19 cellular contexts compared by ENCODE assay signal in the genomic region with DNA sequence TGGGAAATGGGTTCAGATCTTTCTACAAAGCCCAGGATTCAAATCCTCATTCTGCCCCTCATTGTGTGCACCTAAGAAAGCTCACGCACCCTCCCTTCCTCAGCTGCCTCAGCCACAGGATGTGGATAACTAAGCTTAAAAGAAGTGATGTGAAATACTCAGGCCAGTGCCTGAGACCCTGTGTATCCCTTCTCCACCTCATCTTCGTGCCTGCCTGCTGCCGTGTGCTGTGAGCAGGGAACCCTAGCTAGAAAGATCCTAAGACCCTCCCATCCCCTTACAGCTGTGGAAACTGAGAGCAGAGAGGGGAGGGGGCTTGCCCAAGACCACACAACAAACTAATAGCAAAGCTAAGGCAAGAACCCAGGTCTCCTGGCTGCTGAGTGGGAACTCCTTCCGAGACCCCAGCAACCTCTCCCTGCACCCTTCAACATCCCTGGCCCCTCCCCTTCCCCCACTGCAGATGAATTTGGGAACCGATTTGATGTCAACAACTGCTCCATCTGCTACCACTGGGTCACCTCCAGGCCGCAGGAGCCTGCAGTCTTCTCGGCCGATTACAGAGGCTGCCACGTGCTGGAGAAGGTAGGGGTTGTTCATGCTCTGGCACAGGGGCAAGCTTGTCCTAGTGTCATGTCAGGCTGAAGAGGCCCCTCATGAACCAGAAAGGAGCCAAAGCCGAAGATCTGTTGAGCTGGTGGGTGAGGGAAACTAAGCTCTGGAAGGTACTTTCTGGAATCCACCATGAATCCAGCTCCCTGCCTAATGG. TPM values are rescaled to one million over a fixed set of nuclear protein-coding genes. Genes with fewer than 3 reads are reported as not detected.
DNase-seq lines count a peak whose midpoint lies in the region; ATAC-seq and TF ChIP-seq lines count a peak whose summit lies in the region.
"Had no signal": no experiment of that assay in that cellular context is flagged by ENCODE, and none has a peak within 500 bp of the region (broad histone marks: within the 10 kb centered on the region; RNA-seq: fewer than 3 reads in every experiment).

No MANE protein-coding gene starts in this region.

- DNase-seq in activated CD4-positive, alpha-beta T cell treated with anti-CD3 and anti-CD28 coated beads, Interleukin-2, amount 10 ng/mL, durations not matched to agents 7 days and 5 days = no peak
- DNase-seq in activated CD4-positive, alpha-beta T cell treated with anti-CD3 and anti-CD28 coated beads, Interleukin-2, amount 50 U/mL, for 4 hours = no peak
- DNase-seq in DND-41 (peak; percentile 63), sciatic nerve (ENCODE audit: low spot score) (peak; percentile 39), esophagus muscularis mucosa (ENCODE audit: extremely low spot score) (no peak), OCI-M1 (lab: John Stamatoyannopoulos, UW) (no peak)
- no peak for DNase-seq in activated T-helper 2 cell treated with anti-CD3 and anti-CD28 coated beads, Interferon-gamma antibody, Interleukin-2, Interleukin-4, amounts not matched to agents 10 μg/mL and 5 μg/mL and 100 μg/mL, durations not matched to agents 14 hours and 24 hours and 36 hours (ENCODE audit: low spot score)
- no peak for DNase-seq in stimulated activated naive CD4-positive, alpha-beta T cell treated with Interleukin-2 at 50 U/mL for 16 hours (lab: John Stamatoyannopoulos, UW)
- DNase-seq: C1 segment of cervical spinal cord, DMS153, HFFc6, IMR-90, Kasumi-1, NCI-H187, NCI-H446, NCI-H69 had no signal

- no peak for TF ChIP-seq POLR2A in esophagus muscularis mucosa (IDR thresholded peaks at IDR 0.05; ENCODE audit: low read depth)

- H3K79me2 ChIP-seq in DND-41 (ENCODE audit: insufficient read depth, low read length) = no peaks in the 10 kb centered on the region

- no peak for TF ChIP-seq EP300 in esophagus muscularis mucosa (IDR thresholded peaks at IDR 0.05)

- H3K4me2 ChIP-seq in DND-41 (ENCODE audit: insufficient read depth, low read length) = no peak overlapping the region; the same call in 1 of the 2 replicates

- peaks cover 79% of the 10 kb centered on the region for H3K4me1 ChIP-seq in DND-41 (ENCODE audit: insufficient read depth, low read length)
- H3K4me1 ChIP-seq in esophagus muscularis mucosa = peaks cover 21 to 30% (median 23%) of the 10 kb centered on the region in 4 donors

- peak; percentile 14; the same call in 2 of the 3 replicates for ATAC-seq in DND-41 (ENCODE audit: insufficient read depth, low read depth)
- no peak for ATAC-seq in sciatic nerve

- no peaks in the 10 kb centered on the region for H3K9me3 ChIP-seq in DND-41 (ENCODE audit: insufficient read depth, low read length, severe bottlenecking)
- H3K9me3 ChIP-seq in esophagus muscularis mucosa = no peaks in the 10 kb centered on the region

- peak overlapping the region; percentile 72 for H3K27ac Mint-ChIP-seq in activated CD4-positive, alpha-beta T cell treated with anti-CD3 and anti-CD28 coated beads, Interleukin-2, amount 10 ng/mL, durations not matched to agents 7 days and 5 days
- peak overlapping the region; percentile 18 for H3K27ac Mint-ChIP-seq in activated T-helper 2 cell treated with anti-CD3 and anti-CD28 coated beads, Interferon-gamma antibody, Interleukin-2, Interleukin-4, amounts not matched to agents 10 μg/mL and 5 μg/mL and 100 μg/mL, durations not matched to agents 14 hours and 24 hours and 36 hours
- H3K27ac Mint-ChIP-seq: HFFc6 had no signal

- H3K9ac ChIP-seq in DND-41 (ENCODE audit: low read depth, low read length) = no peak overlapping the region

- no peak overlapping the region for H3K4me3 ChIP-seq in DND-41 (ENCODE audit: low read depth in 1 of 2, low read length in 2 of 2)
- no peak overlapping the region for H3K4me3 ChIP-seq in esophagus muscularis mucosa

- WGBS in esophagus muscularis mucosa = 71% methylated on average over 9 of the region's 10 CpGs

- H3K4me3 Mint-ChIP-seq in activated CD4-positive, alpha-beta T cell treated with anti-CD3 and anti-CD28 coated beads, Interleukin-2, amount 10 ng/mL, durations not matched to agents 7 days and 5 days = no peak overlapping the region
- H3K4me3 Mint-ChIP-seq in activated T-helper 2 cell treated with anti-CD3 and anti-CD28 coated beads, Interferon-gamma antibody, Interleukin-2, Interleukin-4, amounts not matched to agents 10 μg/mL and 5 μg/mL and 100 μg/mL, durations not matched to agents 14 hours and 24 hours and 36 hours (ENCODE audit: low read depth) = no peak overlapping the region
- H3K4me3 Mint-ChIP-seq: HFFc6 had no signal

- H3K36me3 Mint-ChIP-seq in activated CD4-positive, alpha-beta T cell treated with anti-CD3 and anti-CD28 coated beads, Interleukin-2, amount 10 ng/mL, durations not matched to agents 7 days and 5 days (ENCODE audit: low read depth) = no peaks in the 10 kb centered on the region
- no peaks in the 10 kb centered on the region for H3K36me3 Mint-ChIP-seq in activated T-helper 2 cell treated with anti-CD3 and anti-CD28 coated beads, Interferon-gamma antibody, Interleukin-2, Interleukin-4, amounts not matched to agents 10 μg/mL and 5 μg/mL and 100 μg/mL, durations not matched to agents 14 hours and 24 hours and 36 hours (ENCODE audit: low read depth)

- POLR2A ChIA-PET in activated CD4-positive, alpha-beta T cell treated with anti-CD3 and anti-CD28 coated beads, Interleukin-2, amount 10 ng/mL, durations not matched to agents 7 days and 5 days (lab: Charles Lee) = no interaction called here

- H3K27ac ChIP-seq in DND-41 (ENCODE audit: low read length) = peak overlapping the region; percentile 93
- H3K27ac ChIP-seq in esophagus muscularis mucosa (replicated peaks in 1 of 4) = no peak overlapping the region
- H3K27ac ChIP-seq: RWPE1 had no signal

- H2AFZ ChIP-seq in DND-41 (ENCODE audit: low read depth, low read length) = no peak overlapping the region

- peaks cover 62% of the 10 kb centered on the region for H3K4me1 Mint-ChIP-seq in activated CD4-positive, alpha-beta T cell treated with anti-CD3 and anti-CD28 coated beads, Interleukin-2, amount 10 ng/mL, durations not matched to agents 7 days and 5 days
- H3K4me1 Mint-ChIP-seq in activated T-helper 2 cell treated with anti-CD3 and anti-CD28 coated beads, Interferon-gamma antibody, Interleukin-2, Interleukin-4, amounts not matched to agents 10 μg/mL and 5 μg/mL and 100 μg/mL, durations not matched to agents 14 hours and 24 hours and 36 hours (ENCODE audit: low read depth) = peaks cover 75% of the 10 kb centered on the region

- intact Hi-C loops in activated T-helper 2 cell treated with anti-CD3 and anti-CD28 coated beads, Interferon-gamma antibody, Interleukin-2, Interleukin-4, amounts not matched to agents 10 μg/mL and 5 μg/mL and 100 μg/mL, durations not matched to agents 14 hours and 24 hours and 36 hours (cut with micrococcal nuclease) = no loop called here
- intact Hi-C loops in sciatic nerve (cut with DNase I) (no loop called here), esophagus muscularis mucosa (cut with DNase I) (no loop called here)

- H3K27me3 Mint-ChIP-seq in activated CD4-positive, alpha-beta T cell treated with anti-CD3 and anti-CD28 coated beads, Interleukin-2, amount 10 ng/mL, durations not matched to agents 7 days and 5 days = no peaks in the 10 kb centered on the region
- no peaks in the 10 kb centered on the region for H3K27me3 Mint-ChIP-seq in activated T-helper 2 cell treated with anti-CD3 and anti-CD28 coated beads, Interferon-gamma antibody, Interleukin-2, Interleukin-4, amounts not matched to agents 10 μg/mL and 5 μg/mL and 100 μg/mL, durations not matched to agents 14 hours and 24 hours and 36 hours (ENCODE audit: low read depth)

- H4K20me1 ChIP-seq in DND-41 (ENCODE audit: insufficient read depth, low read length) = no peaks in the 10 kb centered on the region

- TF ChIP-seq CTCF in DND-41 (IDR thresholded peaks at IDR 0.05; ENCODE audit: borderline replicate concordance, extremely low read depth, low read length, poor library complexity, severe bottlenecking) (no peak), esophagus muscularis mucosa (IDR thresholded peaks at IDR 0.05) (no peak)

- CTCF ChIA-PET in activated CD4-positive, alpha-beta T cell treated with anti-CD3 and anti-CD28 coated beads, Interleukin-2, amount 10 ng/mL, durations not matched to agents 7 days and 5 days (lab: Charles Lee) = interaction anchor here (1.4 to 1.9 kb wide), 3 partner anchors 8 to 30 kb away, joined by 3 to 4 read pairs (median 4); no protein-coding TSS in a partner anchor

- no peaks in the 10 kb centered on the region for H3K36me3 ChIP-seq in DND-41 (ENCODE audit: insufficient read depth, low read length)
- no peaks in the 10 kb centered on the region for H3K36me3 ChIP-seq in esophagus muscularis mucosa

- no peaks in the 10 kb centered on the region for H3K9me3 Mint-ChIP-seq in activated CD4-positive, alpha-beta T cell treated with anti-CD3 and anti-CD28 coated beads, Interleukin-2, amount 10 ng/mL, durations not matched to agents 7 days and 5 days
- H3K9me3 Mint-ChIP-seq in activated T-helper 2 cell treated with anti-CD3 and anti-CD28 coated beads, Interferon-gamma antibody, Interleukin-2, Interleukin-4, amounts not matched to agents 10 μg/mL and 5 μg/mL and 100 μg/mL, durations not matched to agents 14 hours and 24 hours and 36 hours = no peaks in the 10 kb centered on the region
- H3K9me3 Mint-ChIP-seq: HFFc6 had no signal

- H3K27me3 ChIP-seq in DND-41 (ENCODE audit: insufficient read depth, low read length, poor library complexity) (no peaks in the 10 kb centered on the region), esophagus muscularis mucosa (peaks cover 0 to 6% (median 0%) of the 10 kb centered on the region in 4 donors)

RNA-seq across cellular contexts. Expression of a gene that starts 1.5 kb away (rescaled TPM):
- not detected for total RNA-seq in activated CD4-positive, alpha-beta T cell treated with anti-CD3 and anti-CD28 coated beads, Interleukin-2, amount 10 ng/mL, durations not matched to agents 7 days and 5 days
- not detected in 2 replicates for total RNA-seq in activated T-helper 2 cell treated with anti-CD3 and anti-CD28 coated beads, Interferon-gamma antibody, Interleukin-2, Interleukin-4, amounts not matched to agents 10 μg/mL and 5 μg/mL and 100 μg/mL, durations not matched to agents 14 hours and 24 hours and 36 hours
- total RNA-seq in sciatic nerve (0.85 TPM), esophagus muscularis mucosa (under 1 TPM in 1 of 4 donors, not detected in 3; 0.26 TPM)

RNA-seq across cellular contexts. Expression of a gene that starts 13.1 kb away (rescaled TPM):
- total RNA-seq in activated CD4-positive, alpha-beta T cell treated with anti-CD3 and anti-CD28 coated beads, Interleukin-2, amount 10 ng/mL, durations not matched to agents 7 days and 5 days = 1 to 10 TPM; 1.3 to 1.4 TPM
- 0.28 and 0.32 TPM in 2 replicates for total RNA-seq in activated T-helper 2 cell treated with anti-CD3 and anti-CD28 coated beads, Interferon-gamma antibody, Interleukin-2, Interleukin-4, amounts not matched to agents 10 μg/mL and 5 μg/mL and 100 μg/mL, durations not matched to agents 14 hours and 24 hours and 36 hours
- total RNA-seq in sciatic nerve (1.1 TPM), esophagus muscularis mucosa (1 to 10 TPM in 3 of 4 donors, under 1 TPM in 1; 0.33 to 2.9 (median 1.8) TPM)
- total RNA-seq: H4, HFFc6, HT1080 had no signal

RNA-seq across cellular contexts. Expression of a gene that starts 27.0 kb away (rescaled TPM):
- total RNA-seq in activated CD4-positive, alpha-beta T cell treated with anti-CD3 and anti-CD28 coated beads, Interleukin-2, amount 10 ng/mL, durations not matched to agents 7 days and 5 days = 10 to 100 TPM; 19.2 to 23.2 TPM
- 56.7 and 57.2 TPM in 2 replicates for total RNA-seq in activated T-helper 2 cell treated with anti-CD3 and anti-CD28 coated beads, Interferon-gamma antibody, Interleukin-2, Interleukin-4, amounts not matched to agents 10 μg/mL and 5 μg/mL and 100 μg/mL, durations not matched to agents 14 hours and 24 hours and 36 hours
- total RNA-seq in sciatic nerve (16.5 TPM), esophagus muscularis mucosa (10 to 100 TPM; 11.6 to 29.5 (median 21.8) TPM)

RNA-seq across cellular contexts. Expression of a gene that starts 37.5 kb away (rescaled TPM):
- 100 to 1,000 TPM; 125 to 128 TPM for total RNA-seq in activated CD4-positive, alpha-beta T cell treated with anti-CD3 and anti-CD28 coated beads, Interleukin-2, amount 10 ng/mL, durations not matched to agents 7 days and 5 days
- total RNA-seq in activated T-helper 2 cell treated with anti-CD3 and anti-CD28 coated beads, Interferon-gamma antibody, Interleukin-2, Interleukin-4, amounts not matched to agents 10 μg/mL and 5 μg/mL and 100 μg/mL, durations not matched to agents 14 hours and 24 hours and 36 hours = 170 and 182 TPM in 2 replicates
- total RNA-seq in sciatic nerve (50.7 TPM), esophagus muscularis mucosa (10 to 100 TPM; 35.7 to 63.0 (median 57.1) TPM)

RNA-seq across cellular contexts. Expression of a gene that starts 45.1 kb away (rescaled TPM):
- total RNA-seq in activated CD4-positive, alpha-beta T cell treated with anti-CD3 and anti-CD28 coated beads, Interleukin-2, amount 10 ng/mL, durations not matched to agents 7 days and 5 days = 100 to 1,000 TPM; 114 to 119 TPM
- 112 and 120 TPM in 2 replicates for total RNA-seq in activated T-helper 2 cell treated with anti-CD3 and anti-CD28 coated beads, Interferon-gamma antibody, Interleukin-2, Interleukin-4, amounts not matched to agents 10 μg/mL and 5 μg/mL and 100 μg/mL, durations not matched to agents 14 hours and 24 hours and 36 hours
- total RNA-seq in sciatic nerve = 128 TPM
- 100 to 1,000 TPM; 106 to 186 (median 138) TPM for total RNA-seq in esophagus muscularis mucosa

Comparison
In these comparisons a context has a peak if more than half of its experiments do, and no peak if none do; other contexts are left out.
1. DNase-seq: peak in DND-41 (single experiment) and sciatic nerve (single experiment); none in activated CD4-positive, alpha-beta T cell treated with anti-CD3 and anti-CD28 coated beads, Interleukin-2, amount 10 ng/mL, durations not matched to agents 7 days and 5 days (single experiment), activated CD4-positive, alpha-beta T cell treated with anti-CD3 and anti-CD28 coated beads, Interleukin-2, amount 50 U/mL, for 4 hours (0 of 2), activated T-helper 2 cell treated with anti-CD3 and anti-CD28 coated beads, Interferon-gamma antibody, Interleukin-2, Interleukin-4, amounts not matched to agents 10 μg/mL and 5 μg/mL and 100 μg/mL, durations not matched to agents 14 hours and 24 hours and 36 hours (single experiment), esophagus muscularis mucosa (single experiment), stimulated activated naive CD4-positive, alpha-beta T cell treated with Interleukin-2 at 50 U/mL for 16 hours (single experiment) and OCI-M1 (single experiment).